Comparison of ENCODE assay signal across 8 cellular contexts in genomic region chr19:16573296-16573695, GRCh38. TPM values are rescaled to one million over a fixed set of nuclear protein-coding genes. Genes with fewer than 3 reads are reported as not detected.
A peak's percentile ranks its signal among the peaks of the same experiment; 100 is the strongest.
DNase-seq lines count a peak whose midpoint lies in the region; ATAC-seq and TF ChIP-seq lines count a peak whose summit lies in the region.

No MANE protein-coding gene starts in this region.

- DNase-seq in HFFc6: no peak
- no peak for DNase-seq in activated T-helper 1 cell treated with anti-CD3 and anti-CD28 coated beads, Interleukin-12 subunit alpha, Interleukin-12 subunit beta, Interleukin-2, Interleukin-4 antibody, amounts not matched to agents 30 ng/mL and 10 ng/mL and 1 ng/mL, durations not matched to agents 14 hours and 24 hours and 36 hours (ENCODE audit: low spot score)
- no peak for DNase-seq in iPS DF 6.9 (ENCODE audit: low read depth, low spot score)
- no peak for DNase-seq in spleen
- DNase-seq in T-helper 9 cell: no peak
- no peak for DNase-seq in islet precursor cell
- no peak for DNase-seq in GM03348 (ENCODE audit: low spot score)

- peaks cover 2% of the 10 kb centered on the region for H3K27me3 Mint-ChIP-seq in HFFc6 (ENCODE audit: insufficient read depth)
- no peaks in the 10 kb centered on the region for H3K27me3 Mint-ChIP-seq in activated T-helper 1 cell treated with anti-CD3 and anti-CD28 coated beads, Interleukin-12 subunit alpha, Interleukin-12 subunit beta, Interleukin-2, Interleukin-4 antibody, amounts not matched to agents 30 ng/mL and 10 ng/mL and 1 ng/mL, durations not matched to agents 14 hours and 24 hours and 36 hours (ENCODE audit: insufficient read depth)

- no peak for TF ChIP-seq CTCF in HFFc6 (IDR thresholded peaks at IDR 0.05)
- TF ChIP-seq CTCF in spleen (IDR thresholded peaks at IDR 0.05 in 8 of 11, conservative IDR thresholded peaks at IDR 0.05 in 3 of 11): no peak

- H3K9me3 ChIP-seq in iPS DF 6.9 (ENCODE audit: control insufficient read depth, insufficient read depth, low read length): no peaks in the 10 kb centered on the region
- no peaks in the 10 kb centered on the region for H3K9me3 ChIP-seq in spleen

- no peak overlapping the region for H3K27ac ChIP-seq in iPS DF 6.9 (ENCODE audit: low read length)
- peak overlapping the region; percentile 80 to 95 (median 93) for H3K27ac ChIP-seq in spleen

- H3K4me1 Mint-ChIP-seq in HFFc6 (ENCODE audit: low read depth): peaks cover 53% of the 10 kb centered on the region
- peaks cover 51% of the 10 kb centered on the region for H3K4me1 Mint-ChIP-seq in activated T-helper 1 cell treated with anti-CD3 and anti-CD28 coated beads, Interleukin-12 subunit alpha, Interleukin-12 subunit beta, Interleukin-2, Interleukin-4 antibody, amounts not matched to agents 30 ng/mL and 10 ng/mL and 1 ng/mL, durations not matched to agents 14 hours and 24 hours and 36 hours (ENCODE audit: low read depth)

- H3K4me3 Mint-ChIP-seq in HFFc6: peak overlapping the region; percentile 95
- peak overlapping the region; percentile 98 for H3K4me3 Mint-ChIP-seq in activated T-helper 1 cell treated with anti-CD3 and anti-CD28 coated beads, Interleukin-12 subunit alpha, Interleukin-12 subunit beta, Interleukin-2, Interleukin-4 antibody, amounts not matched to agents 30 ng/mL and 10 ng/mL and 1 ng/mL, durations not matched to agents 14 hours and 24 hours and 36 hours

- H3K36me3 Mint-ChIP-seq in HFFc6 (ENCODE audit: low read depth): peaks cover 29% of the 10 kb centered on the region
- H3K36me3 Mint-ChIP-seq in activated T-helper 1 cell treated with anti-CD3 and anti-CD28 coated beads, Interleukin-12 subunit alpha, Interleukin-12 subunit beta, Interleukin-2, Interleukin-4 antibody, amounts not matched to agents 30 ng/mL and 10 ng/mL and 1 ng/mL, durations not matched to agents 14 hours and 24 hours and 36 hours (ENCODE audit: low read depth): peaks cover 33% of the 10 kb centered on the region

- peak overlapping the region; percentile 89 for H3K27ac Mint-ChIP-seq in HFFc6
- H3K27ac Mint-ChIP-seq in activated T-helper 1 cell treated with anti-CD3 and anti-CD28 coated beads, Interleukin-12 subunit alpha, Interleukin-12 subunit beta, Interleukin-2, Interleukin-4 antibody, amounts not matched to agents 30 ng/mL and 10 ng/mL and 1 ng/mL, durations not matched to agents 14 hours and 24 hours and 36 hours: peak overlapping the region; percentile 97

- no peak for ATAC-seq in GM18868 (IDR thresholded peaks at IDR 0.05; ENCODE audit: unreplicated experiment)

- no CpG with 5 or more reads among the region's 13 CpGs for WGBS in iPS DF 6.9 (ENCODE audit: insufficient coverage, insufficient read length)
- WGBS in spleen, 5 donors: 67 to 74% (median 72%) methylated on average over 13 of the region's 13 CpGs

- H3K4me1 ChIP-seq in iPS DF 6.9 (ENCODE audit: control insufficient read depth, insufficient read depth, low read length): no peaks in the 10 kb centered on the region
- peaks cover 29 to 89% (median 69%) of the 10 kb centered on the region in 6 donors for H3K4me1 ChIP-seq in spleen

- H3K27me3 ChIP-seq in iPS DF 6.9 (ENCODE audit: control insufficient read depth, insufficient read depth, low read length) (no peaks in the 10 kb centered on the region), spleen (replicated peaks in 1 of 7) (no peaks in the 10 kb centered on the region)

- H3K4me3 ChIP-seq in iPS DF 6.9 (ENCODE audit: low read length) (peak overlapping the region; percentile 52; the same call in 1 of the 2 replicates), spleen (peak overlapping the region; percentile 79 to 97 (median 90))

- no peak for TF ChIP-seq POLR2A in spleen (IDR thresholded peaks at IDR 0.05)

- peaks cover 16% of the 10 kb centered on the region for H3K36me3 ChIP-seq in iPS DF 6.9 (ENCODE audit: control insufficient read depth, insufficient read depth, low read length)
- H3K36me3 ChIP-seq in spleen: peaks cover 0 to 71% (median 45%) of the 10 kb centered on the region in 6 donors

- intact Hi-C loops in activated T-helper 1 cell treated with anti-CD3 and anti-CD28 coated beads, Interleukin-12 subunit alpha, Interleukin-12 subunit beta, Interleukin-2, Interleukin-4 antibody, amounts not matched to agents 30 ng/mL and 10 ng/mL and 1 ng/mL, durations not matched to agents 14 hours and 24 hours and 36 hours (cut with micrococcal nuclease): loop anchor here (2.0 to 5.0 kb wide), 2 partner anchors 22 to 101 kb away; partner anchors contain the start of gene EPS15L1
- intact Hi-C loops in spleen (cut with DNase I; ENCODE audit: low total_unique reads): no loop called here

- no peaks in the 10 kb centered on the region for H3K9me3 Mint-ChIP-seq in HFFc6
- no peaks in the 10 kb centered on the region for H3K9me3 Mint-ChIP-seq in activated T-helper 1 cell treated with anti-CD3 and anti-CD28 coated beads, Interleukin-12 subunit alpha, Interleukin-12 subunit beta, Interleukin-2, Interleukin-4 antibody, amounts not matched to agents 30 ng/mL and 10 ng/mL and 1 ng/mL, durations not matched to agents 14 hours and 24 hours and 36 hours

RNA-seq across cellular contexts. Expression of gene SLC35E1, which starts 1.1 kb away (rescaled TPM):
- 10 to 100 TPM; 44.2 to 67.1 (median 55.4) TPM for total RNA-seq in HFFc6 (2021; fragmentation: NEBNext Ultra II Directional; extraction: Animal tissue kit (Norgen Biotek cat#: 25700))
- total RNA-seq in activated T-helper 1 cell treated with anti-CD3 and anti-CD28 coated beads, Interleukin-12 subunit alpha, Interleukin-12 subunit beta, Interleukin-2, Interleukin-4 antibody, amounts not matched to agents 30 ng/mL and 10 ng/mL and 1 ng/mL, durations not matched to agents 14 hours and 24 hours and 36 hours: 60.4 and 61.7 TPM in 2 replicates
- total RNA-seq in spleen: 10 to 100 TPM; 26.8 to 36.6 (median 33.0) TPM
- polyA plus RNA-seq in spleen: 10 to 100 TPM; 13.2 to 21.8 (median 16.4) TPM

RNA-seq across cellular contexts. Expression of gene CHERP, which starts 31.1 kb away (rescaled TPM):
- total RNA-seq in HFFc6 (2021; fragmentation: NEBNext Ultra II Directional; extraction: Animal tissue kit (Norgen Biotek cat#: 25700)): 10 to 100 TPM; 30.4 to 38.5 (median 34.6) TPM
- total RNA-seq in activated T-helper 1 cell treated with anti-CD3 and anti-CD28 coated beads, Interleukin-12 subunit alpha, Interleukin-12 subunit beta, Interleukin-2, Interleukin-4 antibody, amounts not matched to agents 30 ng/mL and 10 ng/mL and 1 ng/mL, durations not matched to agents 14 hours and 24 hours and 36 hours: 84.3 and 92.0 TPM in 2 replicates
- total RNA-seq in spleen: 10 to 100 TPM; 19.7 to 55.6 (median 43.8) TPM
- 10 to 100 TPM; 14.3 to 32.5 (median 16.7) TPM for polyA plus RNA-seq in spleen

RNA-seq across cellular contexts. Expression of gene MED26, which starts 54.7 kb away (rescaled TPM):
- 1 to 10 TPM; 7.9 to 9.9 (median 8.8) TPM for total RNA-seq in HFFc6 (2021; fragmentation: NEBNext Ultra II Directional; extraction: Animal tissue kit (Norgen Biotek cat#: 25700))
- 14.0 and 14.9 TPM in 2 replicates for total RNA-seq in activated T-helper 1 cell treated with anti-CD3 and anti-CD28 coated beads, Interleukin-12 subunit alpha, Interleukin-12 subunit beta, Interleukin-2, Interleukin-4 antibody, amounts not matched to agents 30 ng/mL and 10 ng/mL and 1 ng/mL, durations not matched to agents 14 hours and 24 hours and 36 hours
- total RNA-seq in spleen: 10 to 100 TPM; 10.4 to 20.4 (median 17.1) TPM
- 1 to 10 TPM; 6.5 to 9.8 (median 8.8) TPM for polyA plus RNA-seq in spleen
